10 cellular contexts compared by ENCODE assay signal in genomic region chr4:154503598-154503997, GRCh38. TPM values are rescaled to one million over a fixed set of nuclear protein-coding genes. Genes with fewer than 3 reads are reported as not detected.
DNase-seq lines count a peak whose midpoint lies in the region; ATAC-seq, FAIRE-seq and TF ChIP-seq lines count a peak whose summit lies in the region.
"Had no signal": no experiment of that assay in that cellular context is flagged by ENCODE, and none has a peak within 500 bp of the region (broad histone marks: within the 10 kb centered on the region; RNA-seq: fewer than 3 reads in every experiment).

No MANE protein-coding gene starts in this region.

- TF ChIP-seq EP300 in A549 (IDR thresholded peaks at IDR 0.05) = no peak

- no peak for FAIRE-seq in A549 (lab: Jason Lieb, UNC)
- FAIRE-seq: RCC 7860 had no signal

- ATAC-seq in A549 (peak; percentile 54 to 69; a peak in 3 of 6 replicates), GM18520 (IDR thresholded peaks at IDR 0.05; ENCODE audit: unreplicated experiment) (no peak), HG02623 (IDR thresholded peaks at IDR 0.05; ENCODE audit: unreplicated experiment) (no peak)

- H3K4me3 ChIP-seq in A549 (no peak overlapping the region), foreskin fibroblast (ENCODE audit: low read depth in 1 of 2, low read length in 2 of 2) (no peak overlapping the region)

- H3K9me3 ChIP-seq in A549 = no peaks in the 10 kb centered on the region

- CTCF ChIA-PET in A549 (lab: Yijun Ruan, JAX) = no interaction called here

- H3K4me1 ChIP-seq in A549 = no peaks in the 10 kb centered on the region

- in situ Hi-C loops in GM13976 (cut with MboI; ENCODE audit: low sequenced_read_pairs, unreplicated experiment) = loop anchor here (10.0 to 25.0 kb wide), 3 partner anchors 99 to 716 kb away; partner anchors contain the start of gene SFRP2

- H3K27ac ChIP-seq in A549 = no peak overlapping the region
- H3K27ac ChIP-seq: epithelial cell of prostate had no signal

- TF ChIP-seq CTCF in A549 (IDR thresholded peaks at IDR 0.05) (peak; percentile 43), GM13976 (IDR thresholded peaks at IDR 0.05; ENCODE audit: borderline replicate concordance, control extremely low read depth, extremely low read depth, insufficient read depth, missing control alignments) (peak; percentile 41), foreskin fibroblast (IDR thresholded peaks at IDR 0.05; ENCODE audit: low read depth, low read length) (peak; percentile 46)

- no peak overlapping the region for H3K4me2 ChIP-seq in A549

- no peak for TF ChIP-seq POLR2A in A549 (IDR thresholded peaks at IDR 0.05; ENCODE audit: low read length)

- 0% methylated on average over 1 of the region's 1 CpG for WGBS in A549 (ENCODE audit: missing lambda C conversion rate)

- TF ChIP-seq RAD21 in A549 (conservative IDR thresholded peaks at IDR 0.05 in 1 of 2, IDR thresholded peaks at IDR 0.05 in 1 of 2) = peak in 1 of 2 experiments; percentile 28; a peak in 1 of 5 replicates

- POLR2A ChIA-PET in A549 (lab: Yijun Ruan, JAX) = no interaction called here

- peak; percentile 14 to 30 for DNase-seq in A549 (ENCODE audit: low read depth in 1 of 2, low spot score in 1 of 2)
- DNase-seq in GM13976 (ENCODE audit: low spot score) = no peak
- peak; percentile 19 for DNase-seq in RPMI7951 (ENCODE audit: low read depth)
- peak in 1 of 2 donors; percentile 54 for DNase-seq in foreskin fibroblast
- DNase-seq in GF-D8 (lab: John Stamatoyannopoulos, UW) = no peak
- DNase-seq in amygdala (lab: John Stamatoyannopoulos, UW) = no peak

TF ChIP-seq in A549, 52 proteins besides CTCF, POLR2A, EP300 and RAD21:
- TF ChIP-seq RARB (CRISPR knock-in tag; IDR thresholded peaks at IDR 0.05) (no peak), EHF (CRISPR knock-in tag; IDR thresholded peaks at IDR 0.05) (no peak), KDM5A (IDR thresholded peaks at IDR 0.05) (no peak), KDM1A (IDR thresholded peaks at IDR 0.05; ENCODE audit: low read depth) (no peak), HOXA7 (CRISPR knock-in tag; IDR thresholded peaks at IDR 0.05) (no peak), JUN (IDR thresholded peaks at IDR 0.05) (no peak), HOXB13 (CRISPR knock-in tag; IDR thresholded peaks at IDR 0.05; ENCODE audit: low read depth) (no peak), NPAS2 (CRISPR knock-in tag; IDR thresholded peaks at IDR 0.05; ENCODE audit: borderline replicate concordance) (no peak), ZC3H11A (IDR thresholded peaks at IDR 0.05) (no peak), ZFP36 (IDR thresholded peaks at IDR 0.05; ENCODE audit: borderline replicate concordance, partially characterized antibody) (no peak)
- TF ChIP-seq, protein P1, sequence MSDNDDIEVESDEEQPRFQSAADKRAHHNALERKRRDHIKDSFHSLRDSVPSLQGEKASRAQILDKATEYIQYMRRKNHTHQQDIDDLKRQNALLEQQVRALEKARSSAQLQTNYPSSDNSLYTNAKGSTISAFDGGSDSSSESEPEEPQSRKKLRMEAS (IDR thresholded peaks at IDR 0.05) = no peak

RNA-seq across cellular contexts. Expression of gene DCHS2, which starts 12.0 kb away (rescaled TPM):
- polyA plus RNA-seq in A549 (2011; rRNA removed) (0.01 and 0.06 TPM in 2 replicates), A549 (2017; fragmentation: RNase III; extraction: RNeasy Plus Mini Kit Qiagen cat#74134 plus additional on column Dnase treatment) (not detected in 3 replicates)
- polyA plus RNA-seq in A549 (2012; cell fraction: cytosol; rRNA removed) = 0.06 TPM in 1 of 2 replicates, not detected in the other
- polyA plus RNA-seq in A549 (2012; cell fraction: nucleus; rRNA removed) = 0.01 TPM in 1 of 2 replicates, not detected in the other
- not detected in 2 replicates for polyA minus RNA-seq in A549 (2011; rRNA and poly(A)+ RNA removed)
- total RNA-seq in RPMI7951 (2014; rRNA removed; shearing (Covaris generic)) = not detected in 2 replicates

RNA-seq across cellular contexts. Expression of gene PLRG1, which starts 46.6 kb away (rescaled TPM):
- polyA plus RNA-seq in A549 (2011; rRNA removed) (120 and 123 TPM in 2 replicates), A549 (2017; fragmentation: RNase III; extraction: RNeasy Plus Mini Kit Qiagen cat#74134 plus additional on column Dnase treatment) (50.4 to 52.0 TPM (median 50.4 TPM) in 3 replicates)
- polyA plus RNA-seq in A549 (2012; cell fraction: cytosol; rRNA removed) = 44.9 and 55.6 TPM in 2 replicates
- 33.0 and 41.6 TPM in 2 replicates for polyA plus RNA-seq in A549 (2012; cell fraction: nucleus; rRNA removed)
- polyA minus RNA-seq in A549 (2011; rRNA and poly(A)+ RNA removed) = 78.3 and 96.3 TPM in 2 replicates
- 54.0 and 77.4 TPM in 2 replicates for total RNA-seq in RPMI7951 (2014; rRNA removed; shearing (Covaris generic))

RNA-seq across cellular contexts. Expression of gene FGB, which starts 59.2 kb away (rescaled TPM):
- polyA plus RNA-seq in A549 (2011; rRNA removed) (169 and 198 TPM in 2 replicates), A549 (2017; fragmentation: RNase III; extraction: RNeasy Plus Mini Kit Qiagen cat#74134 plus additional on column Dnase treatment) (7.6 to 13.8 TPM (median 7.8 TPM) in 3 replicates)
- 16.9 and 23.8 TPM in 2 replicates for polyA plus RNA-seq in A549 (2012; cell fraction: cytosol; rRNA removed)
- polyA plus RNA-seq in A549 (2012; cell fraction: nucleus; rRNA removed) = 16.8 and 20.0 TPM in 2 replicates
- polyA minus RNA-seq in A549 (2011; rRNA and poly(A)+ RNA removed) = 60.1 and 77.9 TPM in 2 replicates
- not detected in 2 replicates for total RNA-seq in RPMI7951 (2014; rRNA removed; shearing (Covaris generic))

Comparison
In these comparisons a context has a peak if more than half of its experiments do, and no peak if none do; other contexts are left out.
1. ATAC-seq: peak in A549 (2 of 2); none in GM18520 (single experiment) and HG02623 (single experiment).
2. DNase-seq: peak in A549 (2 of 2) and RPMI7951 (single experiment); none in GM13976 (single experiment), GF-D8 (single experiment) and amygdala (0 of 56).
3. Peak in every context shown above with its lines, with median percentiles within 50 percentile points of each other: CTCF ChIP-seq.